ENCODE assay signal across 11 cellular contexts in the genomic region with DNA sequence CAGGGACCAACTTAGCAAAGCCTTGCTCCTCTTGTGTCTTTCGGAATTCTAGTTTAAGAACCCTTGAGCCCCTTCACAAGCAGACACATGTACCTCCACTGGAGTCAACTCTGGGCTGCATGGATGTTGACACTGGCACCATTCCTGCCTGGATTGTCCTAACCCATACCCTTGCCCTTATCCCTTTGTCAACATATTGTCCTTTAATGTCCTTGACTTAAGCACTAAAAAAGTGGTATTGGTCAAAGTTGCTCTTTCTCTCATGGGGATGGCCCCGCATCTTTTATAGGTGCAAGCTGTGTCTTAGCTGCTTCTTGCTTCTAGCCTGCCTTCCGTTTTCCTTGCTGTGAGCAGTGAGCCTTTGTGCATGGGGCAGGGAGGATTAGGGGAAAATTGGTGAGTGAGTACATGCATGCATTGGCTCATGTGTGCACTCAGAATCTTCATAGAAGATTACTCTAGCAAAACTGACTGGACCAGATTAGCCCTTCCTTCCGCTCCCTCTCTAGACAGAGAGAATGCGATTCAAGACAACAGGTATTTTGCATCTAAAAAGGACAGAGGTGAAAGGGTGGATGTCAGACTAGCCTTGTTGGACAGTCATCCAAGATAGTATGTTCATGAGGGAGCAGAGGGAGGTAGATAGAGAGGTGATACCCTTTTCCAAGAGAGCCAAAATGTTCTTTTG. TPM values are rescaled to one million over a fixed set of nuclear protein-coding genes. Genes with fewer than 3 reads are reported as not detected.
DNase-seq lines count a peak whose midpoint lies in the region; ATAC-seq and TF ChIP-seq lines count a peak whose summit lies in the region.
"Had no signal": no experiment of that assay in that cellular context is flagged by ENCODE, and none has a peak within 500 bp of the region (broad histone marks: within the 10 kb centered on the region; RNA-seq: fewer than 3 reads in every experiment).

No MANE protein-coding gene starts in this region.

- H3K36me3 Mint-ChIP-seq in CD8-positive, alpha-beta T cell = peaks cover 93% of the 10 kb centered on the region
- no peaks in the 10 kb centered on the region for H3K36me3 Mint-ChIP-seq in glutamatergic neuron (ENCODE audit: unreplicated experiment)

- no peaks in the 10 kb centered on the region for H3K27me3 Mint-ChIP-seq in CD8-positive, alpha-beta T cell (ENCODE audit: low read depth)
- peaks cover 2% of the 10 kb centered on the region for H3K27me3 Mint-ChIP-seq in glutamatergic neuron (ENCODE audit: unreplicated experiment)

- WGBS in IMR-90 (ENCODE audit: extremely low coverage in 2 of 2, insufficient read length in 1 of 2), 2 experiments = 93% methylated on average over 3 of the region's 5 CpGs; no CpG with 5 or more reads in 1 of the 2 experiments

- no peak for TF ChIP-seq RAD21 in IMR-90 (IDR thresholded peaks at IDR 0.05; ENCODE audit: low read length)

- CTCF ChIA-PET in CD8-positive, alpha-beta T cell (lab: Charles Lee) = interaction anchor here (1.0 to 1.5 kb wide), 2 partner anchors 43 to 329 kb away, joined by 3 read pairs; no protein-coding TSS in a partner anchor
- CTCF ChIA-PET in IMR-90 (lab: Yijun Ruan, JAX) = interaction anchor here (0.6 to 1.0 kb wide), 2 partner anchors 10 to 33 kb away, joined by 3 to 6 read pairs; no protein-coding TSS in a partner anchor

- no peaks in the 10 kb centered on the region for H3K27me3 ChIP-seq in CD8-positive, alpha-beta T cell (ENCODE audit: insufficient read depth, low read length)
- no peaks in the 10 kb centered on the region for H3K27me3 ChIP-seq in IMR-90 (ENCODE audit: control insufficient read depth, insufficient read depth, low read length)
- no peaks in the 10 kb centered on the region for H3K27me3 ChIP-seq in colonic mucosa
- H3K27me3 ChIP-seq in osteoblast (ENCODE audit: insufficient read depth, low read length) = no peaks in the 10 kb centered on the region

- peak overlapping the region; percentile 12 for H3K27ac ChIP-seq in CD8-positive, alpha-beta T cell (ENCODE audit: low read depth, low read length)
- H3K27ac ChIP-seq in IMR-90 (ENCODE audit: insufficient read depth, low read length) (peak overlapping the region; percentile 68), colonic mucosa (peak overlapping the region; percentile 54), osteoblast (ENCODE audit: low read depth, low read length) (peak overlapping the region; percentile 17)

- in situ Hi-C loops in IMR-90 (cut with MboI; ENCODE audit: low sequenced_read_pairs) (no loop called here), KBM-7 (cut with MboI; ENCODE audit: low pct_unique_long_range_greater_than_20kb, low sequenced_read_pairs) (no loop called here)

- H2BK15ac ChIP-seq in IMR-90 (ENCODE audit: low read depth, low read length) = peak overlapping the region; percentile 93

- H3K36me3 ChIP-seq in CD8-positive, alpha-beta T cell (ENCODE audit: insufficient read depth, low read length) = peaks cover 66% of the 10 kb centered on the region
- H3K36me3 ChIP-seq in IMR-90 (ENCODE audit: control insufficient read depth, insufficient read depth, low read length) (peaks cover 31% of the 10 kb centered on the region), colonic mucosa (peaks cover 7% of the 10 kb centered on the region), osteoblast (ENCODE audit: insufficient read depth, low read length) (peaks cover 76% of the 10 kb centered on the region)

- dilution Hi-C loops in IMR-90 (cut with HindIII; ENCODE audit: low sequenced_read_pairs, unreplicated experiment) = no loop called here

- peak overlapping the region; percentile 27 to 85 for H4K8ac ChIP-seq in IMR-90 (ENCODE audit: low read depth in 2 of 2, low read length in 2 of 2)

- TF ChIP-seq CTCF in CD8-positive, alpha-beta T cell (IDR thresholded peaks at IDR 0.05) = no peak
- TF ChIP-seq CTCF in IMR-90 (conservative IDR thresholded peaks at IDR 0.05; ENCODE audit: low read depth, low read length) (no peak), colonic mucosa (IDR thresholded peaks at IDR 0.05) (no peak), osteoblast (IDR thresholded peaks at IDR 0.05; ENCODE audit: extremely low read depth, low read depth, low read length) (no peak), glutamatergic neuron (IDR thresholded peaks at IDR 0.05; ENCODE audit: partially characterized antibody, unreplicated experiment) (no peak)

- H2BK5ac ChIP-seq in IMR-90 (ENCODE audit: low read depth, low read length, poor library complexity, severe bottlenecking) = peak overlapping the region; percentile 95

- H4K20me1 ChIP-seq in IMR-90 (ENCODE audit: insufficient read depth, low read length) (no peaks in the 10 kb centered on the region), osteoblast (ENCODE audit: insufficient read depth, low read length) (no peaks in the 10 kb centered on the region)

- H3K9me1 ChIP-seq in IMR-90 (ENCODE audit: insufficient read depth, low read length) = peaks cover 21% of the 10 kb centered on the region

- peak overlapping the region; percentile 47 for H2AK9ac ChIP-seq in IMR-90 (replicated peaks; ENCODE audit: low read depth, low read length, poor library complexity)

- H3K9me3 ChIP-seq in CD8-positive, alpha-beta T cell (ENCODE audit: low read length) = no peaks in the 10 kb centered on the region
- H3K9me3 ChIP-seq in IMR-90 (ENCODE audit: control insufficient read depth, insufficient read depth, low read length) = no peaks in the 10 kb centered on the region
- no peaks in the 10 kb centered on the region for H3K9me3 ChIP-seq in colonic mucosa
- no peaks in the 10 kb centered on the region for H3K9me3 ChIP-seq in osteoblast (ENCODE audit: low read depth, low read length)

- ATAC-seq in CD8-positive, alpha-beta T cell = no peak
- no peak for ATAC-seq in IMR-90 (ENCODE audit: low read depth)

- H3K23ac ChIP-seq in IMR-90 (ENCODE audit: low read depth, low read length) = peak overlapping the region; percentile 74

- H3K4ac ChIP-seq in IMR-90 (ENCODE audit: low read depth, low read length) = peak overlapping the region; percentile 88

- peak overlapping the region; percentile 47 for H3K14ac ChIP-seq in IMR-90 (replicated peaks; ENCODE audit: low read depth, low read length)

- H2BK120ac ChIP-seq in IMR-90 (ENCODE audit: low read depth, low read length) = peak overlapping the region; percentile 72

- intact Hi-C loops in CD8-positive, alpha-beta T cell (cut with DNase I, micrococcal nuclease) = no loop called here
- intact Hi-C loops in IMR-90 (cut with micrococcal nuclease) = loop anchor here (1.0 kb wide), 1 partner anchor 10 kb away; no protein-coding TSS in a partner anchor
- intact Hi-C loops in colonic mucosa (cut with DNase I) = no loop called here

- peak overlapping the region; percentile 82 for H2AK5ac ChIP-seq in IMR-90 (ENCODE audit: low read depth, low read length)

- peak overlapping the region; percentile 90 for H2BK20ac ChIP-seq in IMR-90 (ENCODE audit: low read depth, low read length)

- no peak for DNase-seq in CD8-positive, alpha-beta T cell
- DNase-seq in IMR-90 (no peak), colonic mucosa (no peak), osteoblast (ENCODE audit: insufficient read length, low spot score, missing footprints) (no peak), glutamatergic neuron (no peak), NCI-H226 (no peak), KBM-7 (no peak)
- no peak for DNase-seq in stimulated activated CD4-positive, alpha-beta T cell treated with anti-CD3 and anti-CD28 coated beads, Interleukin-4, amount 100 ng/mL, for 4 hours
- DNase-seq: DND-41; NCI-H524; stimulated activated CD4-positive, alpha-beta T cell treated with anti-CD3 and anti-CD28 coated beads, Interleukin-4, amount 100 ng/mL, for 24 hours had no signal

- H4K91ac ChIP-seq in IMR-90 (ENCODE audit: insufficient read depth, low read depth, low read length) = peak overlapping the region; percentile 88

- TF ChIP-seq POLR2A in IMR-90 (IDR thresholded peaks at IDR 0.05; ENCODE audit: low read depth, low read length) = no peak

- peak overlapping the region; percentile 96 for H3K18ac ChIP-seq in IMR-90 (ENCODE audit: low read depth, low read length)

- no peaks in the 10 kb centered on the region for H3K9me3 Mint-ChIP-seq in CD8-positive, alpha-beta T cell
- H3K9me3 Mint-ChIP-seq in glutamatergic neuron (ENCODE audit: unreplicated experiment) = no peaks in the 10 kb centered on the region

- peaks cover 95% of the 10 kb centered on the region for H3K4me1 Mint-ChIP-seq in CD8-positive, alpha-beta T cell (ENCODE audit: low read depth)
- peaks cover 6% of the 10 kb centered on the region for H3K4me1 Mint-ChIP-seq in glutamatergic neuron (ENCODE audit: low read depth, unreplicated experiment)

- H3K9ac ChIP-seq in IMR-90 (ENCODE audit: low read depth, low read length) = peak overlapping the region; percentile 18; the same call in 1 of the 2 replicates
- H3K9ac ChIP-seq in colonic mucosa (ENCODE audit: low read depth in 2 of 2, low read length in 2 of 2) = no peak overlapping the region

- peak overlapping the region; percentile 40; the same call in 1 of the 2 replicates for H3K56ac ChIP-seq in IMR-90 (ENCODE audit: extremely low read depth, insufficient read depth, low read length)

- peak overlapping the region; percentile 91 for H4K5ac ChIP-seq in IMR-90 (ENCODE audit: low read depth, low read length)

- H3K4me2 ChIP-seq in IMR-90 (ENCODE audit: low read depth, low read length) (no peak overlapping the region), osteoblast (ENCODE audit: insufficient read depth, low read length) (no peak overlapping the region)

- H3K79me2 ChIP-seq in osteoblast (ENCODE audit: insufficient read depth, low read length) = peaks cover 36% of the 10 kb centered on the region

- H3K4me1 ChIP-seq in CD8-positive, alpha-beta T cell (ENCODE audit: insufficient read depth, low read length) = peaks cover 98% of the 10 kb centered on the region
- H3K4me1 ChIP-seq in IMR-90 (ENCODE audit: control insufficient read depth, insufficient read depth, low read length) (peaks cover 29% of the 10 kb centered on the region), colonic mucosa (no peaks in the 10 kb centered on the region), osteoblast (ENCODE audit: insufficient read depth, low read length) (peaks cover 18% of the 10 kb centered on the region)

- peak overlapping the region; percentile 98 for H3K27ac Mint-ChIP-seq in CD8-positive, alpha-beta T cell
- H3K27ac Mint-ChIP-seq in glutamatergic neuron (ENCODE audit: unreplicated experiment) = no peak overlapping the region

- POLR2A ChIA-PET in CD8-positive, alpha-beta T cell (lab: Charles Lee) = interaction anchor here (1.1 to 10.8 kb wide), 4 partner anchors 8 to 25 kb away, joined by 3 to 117 read pairs (median 9); no protein-coding TSS in a partner anchor
- POLR2A ChIA-PET in IMR-90 (lab: Charles Lee; ENCODE audit: unreplicated experiment) = no interaction called here

- H3K4me3 ChIP-seq in CD8-positive, alpha-beta T cell (ENCODE audit: low read depth, low read length) = no peak overlapping the region
- H3K4me3 ChIP-seq in IMR-90 (ENCODE audit: insufficient read depth, low read depth, low read length) (no peak overlapping the region), colonic mucosa (no peak overlapping the region), osteoblast (ENCODE audit: insufficient read depth, low read length) (no peak overlapping the region)

- H2AFZ ChIP-seq in IMR-90 (replicated peaks; ENCODE audit: low read length, poor library complexity) (no peak overlapping the region), osteoblast (ENCODE audit: low read length) (no peak overlapping the region)

- H3K4me3 Mint-ChIP-seq in CD8-positive, alpha-beta T cell = peak overlapping the region; percentile 6
- H3K4me3 Mint-ChIP-seq in glutamatergic neuron (ENCODE audit: unreplicated experiment) = no peak overlapping the region

- peaks cover 40 to 61% of the 10 kb centered on the region in 2 experiments for H3K79me1 ChIP-seq in IMR-90 (ENCODE audit: low read depth in 1 of 2, low read length in 2 of 2)

- BruUV-seq in IMR-90 (replicated peaks; lab: Mats Ljungman, UMichigan) = no TSS peak

RNA-seq across cellular contexts. Expression of gene TGFBR2, which starts 42.4 kb away (rescaled TPM):
- total RNA-seq in CD8-positive, alpha-beta T cell = 100 to 1,000 TPM; 191 to 197 TPM
- total RNA-seq in IMR-90 (2012; rRNA removed) (87.5 and 89.7 TPM in 2 replicates), colonic mucosa (10 to 100 TPM; 32.4 to 53.5 TPM), osteoblast (118 and 162 TPM in 2 replicates), glutamatergic neuron (ENCODE audit: unreplicated experiment) (0.96 TPM)
- polyA plus RNA-seq in IMR-90 (2012; rRNA removed) = 58.1 and 63.7 TPM in 2 replicates
- 34.9 and 52.0 TPM in 2 replicates for polyA plus RNA-seq in IMR-90 (2012; cell fraction: cytosol; rRNA removed)
- polyA plus RNA-seq in IMR-90 (2012; cell fraction: nucleus; rRNA removed; ENCODE audit: low replicate concordance) = 17.3 and 35.9 TPM in 2 replicates

Comparison
In these comparisons a context has a peak if more than half of its experiments do, and no peak if none do; other contexts are left out.
1. H3K27ac ChIP-seq: peak in every context shown above with its lines; median percentile 68 in IMR-90; 54 in colonic mucosa; 17 in osteoblast; 12 in CD8-positive, alpha-beta T cell.
2. RNA of gene TGFBR2, which starts 42.4 kb away (total RNA-seq): 191 to 197 TPM in CD8-positive, alpha-beta T cell, 118 to 162 TPM in osteoblast, 87.5 to 89.7 TPM in IMR-90 and 32.4 to 53.5 TPM in colonic mucosa; 0.96 TPM in glutamatergic neuron (single experiment); every median in the first group is over 10 times any median in the second.